Comparison of ENCODE assay signal across 16 cellular contexts in genomic region chr17:75111777-75112176, GRCh38. TPM values are rescaled to one million over a fixed set of nuclear protein-coding genes. Genes with fewer than 3 reads are reported as not detected.
DNase-seq lines count a peak whose midpoint lies in the region; ATAC-seq and TF ChIP-seq lines count a peak whose summit lies in the region.
"Had no signal": no experiment of that assay in that cellular context is flagged by ENCODE, and none has a peak within 500 bp of the region (broad histone marks: within the 10 kb centered on the region; RNA-seq: fewer than 3 reads in every experiment).

No MANE protein-coding gene starts in this region.

- peak overlapping the region; percentile 97 for H3K4me3 ChIP-seq in PC-3 (ENCODE audit: low read length)
- H3K4me3 ChIP-seq in neuronal stem cell (ENCODE audit: low read length in 2 of 2), result no peak overlapping the region
- H3K4me3 ChIP-seq: lower lobe of right lung, vagina had no signal

- H3K27me3 ChIP-seq in PC-3 (ENCODE audit: low read length), result no peaks in the 10 kb centered on the region
- peaks cover 0 to 7% (median 6%) of the 10 kb centered on the region in 3 experiments for H3K27me3 ChIP-seq in neuronal stem cell (ENCODE audit: control insufficient read depth in 3 of 3, insufficient read depth in 3 of 3, low read depth in 1 of 3, low read length in 3 of 3)
- H3K27me3 ChIP-seq: vagina had no signal

- no peak overlapping the region for H2BK15ac ChIP-seq in neuronal stem cell (ENCODE audit: low read length)

- H3F3A ChIP-seq in PC-3 (ENCODE audit: low read length, unreplicated experiment), result no peaks in the 10 kb centered on the region

- H3K4ac ChIP-seq in neuronal stem cell (ENCODE audit: low read length), result peak overlapping the region; percentile 37

- no peaks in the 10 kb centered on the region for H3K79me1 ChIP-seq in neuronal stem cell (ENCODE audit: low read depth, low read length)

- H2AK5ac ChIP-seq in neuronal stem cell (ENCODE audit: low read depth, low read length), result no peak overlapping the region

- H3K27ac Mint-ChIP-seq in activated CD4-positive, alpha-beta T cell treated with anti-CD3 and anti-CD28 coated beads, Interleukin-2, amount 10 ng/mL, durations not matched to agents 7 days and 5 days, result no peak overlapping the region
- H3K27ac Mint-ChIP-seq in brain, result peak overlapping the region in 1 of 5 experiments; percentile 5

- POLR2A ChIA-PET in activated CD4-positive, alpha-beta T cell treated with anti-CD3 and anti-CD28 coated beads, Interleukin-2, amount 10 ng/mL, durations not matched to agents 7 days and 5 days (lab: Charles Lee), result no interaction called here
- POLR2A ChIA-PET in PC-3 (lab: Charles Lee; ENCODE audit: unreplicated experiment), result no interaction called here

- WGBS in neuronal stem cell (ENCODE audit: extremely low coverage in 2 of 2, insufficient read length in 2 of 2, insufficient replicate concordance in 1 of 2), 2 donors, result no CpG with 5 or more reads among the region's 6 CpGs

- peak overlapping the region; percentile 72 for H4K91ac ChIP-seq in neuronal stem cell (ENCODE audit: low read depth, low read length, poor library complexity)

- no peaks in the 10 kb centered on the region for H3K27me3 Mint-ChIP-seq in activated CD4-positive, alpha-beta T cell treated with anti-CD3 and anti-CD28 coated beads, Interleukin-2, amount 10 ng/mL, durations not matched to agents 7 days and 5 days
- peaks cover 4% of the 10 kb centered on the region for H3K27me3 Mint-ChIP-seq in brain

- peaks cover 22% of the 10 kb centered on the region for H3K36me3 Mint-ChIP-seq in activated CD4-positive, alpha-beta T cell treated with anti-CD3 and anti-CD28 coated beads, Interleukin-2, amount 10 ng/mL, durations not matched to agents 7 days and 5 days (ENCODE audit: low read depth)
- H3K36me3 Mint-ChIP-seq in brain, result peaks cover 16% of the 10 kb centered on the region

- no peaks in the 10 kb centered on the region for H3K9me3 Mint-ChIP-seq in activated CD4-positive, alpha-beta T cell treated with anti-CD3 and anti-CD28 coated beads, Interleukin-2, amount 10 ng/mL, durations not matched to agents 7 days and 5 days
- peaks cover 0 to 2% (median 0%) of the 10 kb centered on the region in 5 experiments for H3K9me3 Mint-ChIP-seq in brain

- H2AFZ ChIP-seq in PC-3 (ENCODE audit: low read length), result no peak overlapping the region
- no peak overlapping the region for H2AFZ ChIP-seq in neuronal stem cell (ENCODE audit: low read length)

- H3K9me3 ChIP-seq in PC-3 (ENCODE audit: low read length) (no peaks in the 10 kb centered on the region), neuronal stem cell (replicated peaks in 1 of 2; ENCODE audit: control insufficient read depth in 2 of 2, insufficient read depth in 1 of 2, low read depth in 1 of 2, low read length in 2 of 2) (no peaks in the 10 kb centered on the region)
- H3K9me3 ChIP-seq: lower lobe of right lung, vagina had no signal

- intact Hi-C loops in PC-3 (cut with micrococcal nuclease), result loop anchor here (2.0 to 10.0 kb wide), 2 partner anchors 151 to 303 kb away; no protein-coding TSS in a partner anchor

- H4K8ac ChIP-seq in neuronal stem cell (ENCODE audit: low read depth, low read length), result no peak overlapping the region

- H2BK120ac ChIP-seq in neuronal stem cell (ENCODE audit: low read depth, low read length), result no peak overlapping the region

- CTCF ChIA-PET in activated CD4-positive, alpha-beta T cell treated with anti-CD3 and anti-CD28 coated beads, Interleukin-2, amount 10 ng/mL, durations not matched to agents 7 days and 5 days (lab: Charles Lee), result interaction anchor here (0.6 to 7.9 kb wide), 8 partner anchors 12 to 296 kb away, joined by 3 to 49 read pairs (median 4); partner anchors contain the start of genes KCTD2, MIF4GD and NT5C
- CTCF ChIA-PET in PC-3 (lab: Charles Lee), result interaction anchor here (1.3 kb wide), 1 partner anchor 42 kb away, joined by 20 read pairs; no protein-coding TSS in a partner anchor

- no peaks in the 10 kb centered on the region for H3K9me2 ChIP-seq in PC-3 (replicated peaks; ENCODE audit: low read length)

- TF ChIP-seq CTCF in PC-3 (conservative IDR thresholded peaks at IDR 0.05; ENCODE audit: low read depth, low read length) (no peak), brain (conservative IDR thresholded peaks at IDR 0.05) (no peak)

- no peak overlapping the region for H3K18ac ChIP-seq in neuronal stem cell (ENCODE audit: low read length)

- H3K9ac ChIP-seq in PC-3 (ENCODE audit: low read length) (no peak overlapping the region), neuronal stem cell (ENCODE audit: low read depth, low read length, poor library complexity) (no peak overlapping the region)

- H3K23ac ChIP-seq in neuronal stem cell (ENCODE audit: low read depth, low read length, poor library complexity), result no peak overlapping the region

- no peak for ATAC-seq in PC-3
- ATAC-seq: esophagus mucosa, lower lobe of right lung had no signal

- H3K4me2 ChIP-seq in PC-3 (ENCODE audit: low read length), result peak overlapping the region; percentile 91
- H3K4me2 ChIP-seq in neuronal stem cell (ENCODE audit: insufficient read depth, low read length, poor library complexity, severe bottlenecking), result no peak overlapping the region

- peak overlapping the region; percentile 86 for H3K4me3 Mint-ChIP-seq in activated CD4-positive, alpha-beta T cell treated with anti-CD3 and anti-CD28 coated beads, Interleukin-2, amount 10 ng/mL, durations not matched to agents 7 days and 5 days
- peak overlapping the region; percentile 42 to 95 (median 65) for H3K4me3 Mint-ChIP-seq in brain

- BruUV-seq in PC-3 (replicated peaks; lab: Mats Ljungman, UMichigan), result no TSS peak

- H3K14ac ChIP-seq in neuronal stem cell (ENCODE audit: low read length), result no peak overlapping the region

- no peaks in the 10 kb centered on the region for H4K20me1 ChIP-seq in PC-3 (ENCODE audit: low read length)

- H3K4me1 ChIP-seq in PC-3 (ENCODE audit: insufficient read depth, low read length) (peaks cover 40% of the 10 kb centered on the region), neuronal stem cell (ENCODE audit: control insufficient read depth in 2 of 2, insufficient read depth in 1 of 2, low read depth in 1 of 2, low read length in 2 of 2) (peaks cover 0 to 5% of the 10 kb centered on the region in 2 donors)

- H3K36me3 ChIP-seq in PC-3 (ENCODE audit: low read depth, low read length) (peaks cover 12% of the 10 kb centered on the region; the same call in 1 of the 2 replicates), neuronal stem cell (replicated peaks in 1 of 2; ENCODE audit: control insufficient read depth in 2 of 2, insufficient read depth in 2 of 2, low read length in 2 of 2) (peaks cover 6 to 24% of the 10 kb centered on the region in 2 donors)
- H3K36me3 ChIP-seq: vagina had no signal

- H2BK5ac ChIP-seq in neuronal stem cell (ENCODE audit: low read length), result no peak overlapping the region

- peaks cover 53% of the 10 kb centered on the region for H3K4me1 Mint-ChIP-seq in activated CD4-positive, alpha-beta T cell treated with anti-CD3 and anti-CD28 coated beads, Interleukin-2, amount 10 ng/mL, durations not matched to agents 7 days and 5 days
- peaks cover 50% of the 10 kb centered on the region for H3K4me1 Mint-ChIP-seq in brain

- DNase-seq in activated CD4-positive, alpha-beta T cell treated with anti-CD3 and anti-CD28 coated beads, Interleukin-2, amount 10 ng/mL, durations not matched to agents 7 days and 5 days, result no peak
- no peak for DNase-seq in activated CD4-positive, alpha-beta T cell treated with anti-CD3 and anti-CD28 coated beads, Interleukin-2, amount 50 U/mL, for 48 hours
- DNase-seq in PC-3 (no peak), neuronal stem cell (ENCODE audit: low spot score) (no peak), NCI-H345 treated with DMSO at 0.1 percent for 48 hours (lab: John Stamatoyannopoulos, UW; ENCODE audit: unreplicated experiment) (no peak), NCI-H1417 (lab: John Stamatoyannopoulos, UW) (no peak), NCI-H1436 (lab: John Stamatoyannopoulos, UW) (no peak)
- DNase-seq: ACHN; activated gamma-delta T cell; hypothalamus; lower lobe of right lung; stimulated activated CD4-positive, alpha-beta T cell treated with anti-CD3 and anti-CD28 coated beads, Interleukin-1b, Interleukin-23, amount 100 ng/mL, for 48 hours; WERI-Rb-1 had no signal

- H3K27ac ChIP-seq in PC-3 (ENCODE audit: low read length) (no peak overlapping the region), neuronal stem cell (replicated peaks; ENCODE audit: low read length) (no peak overlapping the region)
- H3K27ac ChIP-seq: lower lobe of right lung, vagina, WERI-Rb-1 had no signal

- H3K79me2 ChIP-seq in PC-3 (ENCODE audit: low read length), result peaks cover 61% of the 10 kb centered on the region

- no peak overlapping the region for H2BK12ac ChIP-seq in neuronal stem cell (ENCODE audit: low read length)

RNA-seq across cellular contexts. Expression of gene ARMC7, which starts 2.0 kb away (rescaled TPM):
- total RNA-seq in activated CD4-positive, alpha-beta T cell treated with anti-CD3 and anti-CD28 coated beads, Interleukin-2, amount 10 ng/mL, durations not matched to agents 7 days and 5 days, result 10 to 100 TPM; 18.5 to 18.8 TPM
- 17.0 and 17.3 TPM in 2 replicates for total RNA-seq in PC-3 (2014; rRNA removed)
- 17.8 TPM for polyA plus RNA-seq in brain (ENCODE audit: insufficient read depth, low read depth, low replicate concordance)
- polyA plus RNA-seq in neuronal stem cell (2013, experiment 1 of 2), result 7.3 TPM
- polyA plus RNA-seq in neuronal stem cell (2013, experiment 2 of 2), result 6.9 TPM

RNA-seq across cellular contexts. Expression of gene NT5C, which starts 19.8 kb away (rescaled TPM):
- total RNA-seq in activated CD4-positive, alpha-beta T cell treated with anti-CD3 and anti-CD28 coated beads, Interleukin-2, amount 10 ng/mL, durations not matched to agents 7 days and 5 days, result 10 to 100 TPM; 45.2 to 50.4 TPM
- total RNA-seq in PC-3 (2014; rRNA removed), result 116 and 131 TPM in 2 replicates
- polyA plus RNA-seq in brain (ENCODE audit: insufficient read depth, low read depth, low replicate concordance), result 38.9 TPM
- 59.9 TPM for polyA plus RNA-seq in neuronal stem cell (2013, experiment 1 of 2)
- 58.9 TPM for polyA plus RNA-seq in neuronal stem cell (2013, experiment 2 of 2)

RNA-seq across cellular contexts. Expression of gene SLC16A5, which starts 24.0 kb away (rescaled TPM):
- 10 to 100 TPM; 11.4 to 12.2 TPM for total RNA-seq in activated CD4-positive, alpha-beta T cell treated with anti-CD3 and anti-CD28 coated beads, Interleukin-2, amount 10 ng/mL, durations not matched to agents 7 days and 5 days
- total RNA-seq in PC-3 (2014; rRNA removed), result 1.2 and 1.6 TPM in 2 replicates
- polyA plus RNA-seq in brain (ENCODE audit: insufficient read depth, low read depth, low replicate concordance), result 0.27 TPM
- polyA plus RNA-seq in neuronal stem cell (2013, experiment 1 of 2), result 7.7 TPM
- 7.9 TPM for polyA plus RNA-seq in neuronal stem cell (2013, experiment 2 of 2)

RNA-seq across cellular contexts. Expression of gene JPT1, which starts 42.5 kb away (rescaled TPM):
- total RNA-seq in activated CD4-positive, alpha-beta T cell treated with anti-CD3 and anti-CD28 coated beads, Interleukin-2, amount 10 ng/mL, durations not matched to agents 7 days and 5 days, result 100 to 1,000 TPM; 277 to 280 TPM
- 674 and 705 TPM in 2 replicates for total RNA-seq in PC-3 (2014; rRNA removed)
- 609 TPM for polyA plus RNA-seq in brain (ENCODE audit: insufficient read depth, low read depth, low replicate concordance)
- polyA plus RNA-seq in neuronal stem cell (2013, experiment 1 of 2), result 267 TPM
- 277 TPM for polyA plus RNA-seq in neuronal stem cell (2013, experiment 2 of 2)
